8 cellular contexts compared by ENCODE assay signal in genomic region chr16:66517586-66518263, GRCh38. TPM values are rescaled to one million over a fixed set of nuclear protein-coding genes. Genes with fewer than 3 reads are reported as not detected.
DNase-seq lines count a peak whose midpoint lies in the region; ATAC-seq, FAIRE-seq and TF ChIP-seq lines count a peak whose summit lies in the region.

No MANE protein-coding gene starts in this region.

- BruUV-seq in GM12878 (replicated peaks; lab: Mats Ljungman, UMichigan): no TSS peak

- no peaks in the 10 kb centered on the region for H3K9me3 Mint-ChIP-seq in activated CD4-positive, alpha-beta T cell treated with anti-CD3 and anti-CD28 coated beads, Interleukin-2, amount 10 ng/mL, durations not matched to agents 24 days and 14 days
- H3K9me3 Mint-ChIP-seq in mesothelial cell of epicardium (no peaks in the 10 kb centered on the region), glutamatergic neuron (ENCODE audit: unreplicated experiment) (peaks cover 3% of the 10 kb centered on the region)

- H3K4me3 ChIP-seq in GM12878: peak overlapping the region; percentile 11; the same call in 1 of the 2 replicates
- H3K4me3 ChIP-seq in transverse colon: peak overlapping the region in 1 of 4 donors; percentile 37

- H3K4me2 ChIP-seq in GM12878 (ENCODE audit: control insufficient read depth, insufficient read depth): peak overlapping the region; percentile 99

- peaks cover 73% of the 10 kb centered on the region for H3K4me1 Mint-ChIP-seq in activated CD4-positive, alpha-beta T cell treated with anti-CD3 and anti-CD28 coated beads, Interleukin-2, amount 10 ng/mL, durations not matched to agents 24 days and 14 days
- H3K4me1 Mint-ChIP-seq in mesothelial cell of epicardium: peaks cover 9% of the 10 kb centered on the region
- peaks cover 11% of the 10 kb centered on the region for H3K4me1 Mint-ChIP-seq in glutamatergic neuron (ENCODE audit: low read depth, unreplicated experiment)

- WGBS in GM12878 (ENCODE audit: insufficient coverage, insufficient replicate concordance, low lambda C conversion rate, missing lambda C conversion rate): 65% methylated on average over 8 of the region's 8 CpGs
- WGBS in transverse colon (ENCODE audit: low coverage in 1 of 2), 2 donors: 17 to 74% methylated on average over 1 to 8 of the region's 8 CpGs

- SMC1A ChIA-PET in GM12878 (lab: Charles Lee; ENCODE audit: uncharacterized antibody, unreplicated experiment): interaction anchor here (0.8 to 2.5 kb wide), 11 partner anchors 8 to 113 kb away, joined by 3 to 19 read pairs (median 3); partner anchors contain the start of genes CKLF and TK2

- no peaks in the 10 kb centered on the region for H3K9me3 ChIP-seq in GM12878 (replicated peaks; ENCODE audit: control insufficient read depth, insufficient read depth, low read length)
- H3K9me3 ChIP-seq in transverse colon: no peaks in the 10 kb centered on the region

- no peak for DNase-seq in activated CD4-positive, alpha-beta T cell treated with anti-CD3 and anti-CD28 coated beads, Interleukin-2, amount 10 ng/mL, durations not matched to agents 24 days and 14 days
- DNase-seq in activated CD4-positive, alpha-beta T cell treated with anti-CD3 and anti-CD28 coated beads, Interleukin-2, amount 50 U/mL, for 1 hour: no peak
- DNase-seq in GM12878 (ENCODE audit: low read depth, low spot score) (no peak), mesothelial cell of epicardium (ENCODE audit: low spot score in 2 of 2, unreplicated experiment in 2 of 2) (no peak), transverse colon (no peak), NCI-H82 (lab: John Stamatoyannopoulos, UW) (no peak), dedifferentiated amniotic fluid mesenchymal stem cell (ENCODE audit: extremely low spot score) (no peak), glutamatergic neuron (no peak)

- H3K36me3 Mint-ChIP-seq in activated CD4-positive, alpha-beta T cell treated with anti-CD3 and anti-CD28 coated beads, Interleukin-2, amount 10 ng/mL, durations not matched to agents 24 days and 14 days (ENCODE audit: low read depth): peaks cover 12% of the 10 kb centered on the region
- H3K36me3 Mint-ChIP-seq in mesothelial cell of epicardium (peaks cover 26% of the 10 kb centered on the region), glutamatergic neuron (ENCODE audit: unreplicated experiment) (peaks cover 6% of the 10 kb centered on the region)

- no peaks in the 10 kb centered on the region for H4K20me1 ChIP-seq in GM12878 (ENCODE audit: control insufficient read depth, insufficient read depth)

- intact Hi-C loops in activated CD4-positive, alpha-beta T cell treated with anti-CD3 and anti-CD28 coated beads, Interleukin-2, amount 10 ng/mL, durations not matched to agents 24 days and 14 days (cut with micrococcal nuclease): loop anchor here (1.0 to 2.0 kb wide), 3 partner anchors 39 to 355 kb away; no protein-coding TSS in a partner anchor
- intact Hi-C loops in GM12878 (cut with micrococcal nuclease; ENCODE audit: unreplicated experiment) (loop anchor here (2.0 kb wide), 2 partner anchors 35 to 87 kb away; partner anchors contain the start of gene CMTM3), transverse colon (cut with DNase I; ENCODE audit: low total_unique reads) (no loop called here)

- H3K79me2 ChIP-seq in GM12878 (ENCODE audit: control insufficient read depth, insufficient read depth, low read length): no peaks in the 10 kb centered on the region

- H3K27me3 Mint-ChIP-seq in activated CD4-positive, alpha-beta T cell treated with anti-CD3 and anti-CD28 coated beads, Interleukin-2, amount 10 ng/mL, durations not matched to agents 24 days and 14 days: no peaks in the 10 kb centered on the region
- H3K27me3 Mint-ChIP-seq in mesothelial cell of epicardium (ENCODE audit: low read depth) (no peaks in the 10 kb centered on the region), glutamatergic neuron (ENCODE audit: unreplicated experiment) (peaks cover 6% of the 10 kb centered on the region)

- POLR2A ChIA-PET in GM12878 (lab: Charles Lee): interaction anchor here (0.7 to 1.2 kb wide), 3 partner anchors 22 to 44 kb away, joined by 3 to 5 read pairs (median 4); no protein-coding TSS in a partner anchor

- TF ChIP-seq CTCF in GM12878 (IDR thresholded peaks at IDR 0.05 in 2 of 3, conservative IDR thresholded peaks at IDR 0.05 in 1 of 3; ENCODE audit: control insufficient read depth in 2 of 3, extremely low read depth in 1 of 3, insufficient read depth in 1 of 3, low read depth in 3 of 3, low read length in 3 of 3) (no peak), mesothelial cell of epicardium (IDR thresholded peaks at IDR 0.05; ENCODE audit: unreplicated experiment) (no peak), transverse colon (IDR thresholded peaks at IDR 0.05) (no peak), glutamatergic neuron (IDR thresholded peaks at IDR 0.05; ENCODE audit: partially characterized antibody, unreplicated experiment) (no peak)

- in situ Hi-C loops in GM12878 (cut with MboI): no loop called here
- in situ Hi-C loops in transverse colon (cut with MboI; ENCODE audit: low pct_ligation_motif_present in 1 of 4, low pct_unique_long_range_greater_than_20kb in 1 of 4, low sequenced_read_pairs in 3 of 4): no loop called here

- TF ChIP-seq RAD21 in GM12878 (IDR thresholded peaks at IDR 0.05; ENCODE audit: insufficient read depth, low read depth, low read length): no peak

- H3K36me3 ChIP-seq in GM12878 (ENCODE audit: control insufficient read depth in 2 of 2, insufficient read depth in 2 of 2, low read length in 1 of 2) (no peaks in the 10 kb centered on the region; a peak in 1 of 4 replicates), transverse colon (peaks cover 0 to 3% (median 0%) of the 10 kb centered on the region in 4 donors)

- H3K9ac ChIP-seq in GM12878 (ENCODE audit: control insufficient read depth, insufficient read depth, low read length): peak overlapping the region; percentile 65

- no peak overlapping the region for H2AFZ ChIP-seq in GM12878 (ENCODE audit: control insufficient read depth, low read depth, low read length)

- TF ChIP-seq POLR2A in GM12878 (IDR thresholded peaks at IDR 0.05; ENCODE audit: low read depth, low read length) (no peak), transverse colon (IDR thresholded peaks at IDR 0.05) (no peak)

- peak overlapping the region; percentile 89 for H3K4me3 Mint-ChIP-seq in activated CD4-positive, alpha-beta T cell treated with anti-CD3 and anti-CD28 coated beads, Interleukin-2, amount 10 ng/mL, durations not matched to agents 24 days and 14 days
- no peak overlapping the region for H3K4me3 Mint-ChIP-seq in mesothelial cell of epicardium
- no peak overlapping the region for H3K4me3 Mint-ChIP-seq in glutamatergic neuron (ENCODE audit: unreplicated experiment)

- TF ChIP-seq EP300 in GM12878 (IDR thresholded peaks at IDR 0.05; ENCODE audit: borderline replicate concordance in 1 of 2, control insufficient read depth in 1 of 2, low read depth in 2 of 2, low read length in 2 of 2) (no peak), transverse colon (IDR thresholded peaks at IDR 0.05; ENCODE audit: low read depth) (no peak)

- peak overlapping the region; percentile 84 for H3K27ac ChIP-seq in GM12878 (ENCODE audit: control insufficient read depth, insufficient read depth)
- peak overlapping the region; percentile 97 to 99 (median 98) for H3K27ac ChIP-seq in transverse colon

- RAD21 ChIA-PET in GM12878 (lab: Charles Lee; ENCODE audit: unreplicated experiment): interaction anchor here (0.8 to 1.7 kb wide), 6 partner anchors 9 to 111 kb away, joined by 3 to 8 read pairs (median 4); partner anchors contain the start of gene CKLF

- H3K27ac Mint-ChIP-seq in activated CD4-positive, alpha-beta T cell treated with anti-CD3 and anti-CD28 coated beads, Interleukin-2, amount 10 ng/mL, durations not matched to agents 24 days and 14 days: peak overlapping the region; percentile 99
- H3K27ac Mint-ChIP-seq in mesothelial cell of epicardium (peak overlapping the region; percentile 94), glutamatergic neuron (ENCODE audit: unreplicated experiment) (no peak overlapping the region)

- H3K27me3 ChIP-seq in GM12878 (replicated peaks in 1 of 2; ENCODE audit: control insufficient read depth in 2 of 2, insufficient read depth in 2 of 2, low read length in 1 of 2) (no peaks in the 10 kb centered on the region), transverse colon (no peaks in the 10 kb centered on the region)

- CTCF ChIA-PET in GM12878 (lab: Yijun Ruan, JAX): interaction anchor here (0.9 to 1.7 kb wide), 6 partner anchors 34 to 91 kb away, joined by 3 to 6 read pairs (median 4); partner anchors contain the start of gene CKLF

- H3K4me1 ChIP-seq in GM12878 (ENCODE audit: control insufficient read depth, insufficient read depth, low read length) (peaks cover 57% of the 10 kb centered on the region), transverse colon (peaks cover 36 to 69% (median 38%) of the 10 kb centered on the region in 4 donors)

- no peak for FAIRE-seq in GM12878 (lab: Jason Lieb, UNC)

- no peak for ATAC-seq in GM12878

RNA-seq across cellular contexts. Expression of gene TK2, which starts 32.2 kb away (rescaled TPM):
- total RNA-seq in activated CD4-positive, alpha-beta T cell treated with anti-CD3 and anti-CD28 coated beads, Interleukin-2, amount 10 ng/mL, durations not matched to agents 24 days and 14 days: 5.8 and 6.7 TPM in 2 replicates
- total RNA-seq in GM12878 (2013; cell fraction: nucleolus; rRNA removed): 8.2 and 8.6 TPM in 2 replicates
- 2.5 and 4.6 TPM in 2 replicates for total RNA-seq in GM12878 (2014; rRNA removed)
- 2.8 and 3.5 TPM in 2 replicates for total RNA-seq in GM12878 (2014; rRNA removed; fragmentation: Illumina TruSeq; extraction: Trizol)
- 3.4 and 3.5 TPM in 2 replicates for total RNA-seq in GM12878 (2021)
- polyA plus RNA-seq in GM12878 (2011; ENCODE audit: low read depth): 2.8 TPM
- 12.4 and 16.1 TPM in 2 replicates for polyA plus RNA-seq in GM12878 (2011; rRNA removed)
- polyA plus RNA-seq in GM12878 (2011; cell fraction: cytosol; rRNA removed): 9.7 and 10.5 TPM in 2 replicates
- 24.8 and 27.5 TPM in 2 replicates for polyA plus RNA-seq in GM12878 (2011; cell fraction: nucleus; rRNA removed)
- polyA plus RNA-seq in GM12878 (2012): 4.2 and 4.6 TPM in 2 replicates
- 2.6 and 4.5 TPM in 2 replicates for polyA plus RNA-seq in GM12878 (2014; fragmentation: Illumina TruSeq; extraction: Trizol)
- polyA plus RNA-seq in GM12878 (2014; fragmentation: Nextera tagmentation; extraction: Ambion mirVana): 1 to 10 TPM; 1.3 TPM
- polyA plus RNA-seq in GM12878 (2014; rRNA removed): 3.2 and 4.0 TPM in 2 replicates
- polyA plus RNA-seq in GM12878 (2016; fragmentation: Nextera tagmentation; extraction: Ambion mirVana): 1 to 10 TPM; 3.3 to 5.1 TPM
- polyA minus RNA-seq in GM12878 (2011; rRNA and poly(A)+ RNA removed): 13.9 and 19.0 TPM in 2 replicates
- polyA minus RNA-seq in GM12878 (2011; cell fraction: cytosol; rRNA and poly(A)+ RNA removed): 1.5 and 4.0 TPM in 2 replicates
- polyA minus RNA-seq in GM12878 (2011; cell fraction: nucleus; rRNA and poly(A)+ RNA removed): 6.3 and 9.0 TPM in 2 replicates
- total RNA-seq in mesothelial cell of epicardium: 24.9 to 28.8 TPM (median 28.5 TPM) in 3 replicates
- 10 to 100 TPM; 15.7 to 20.6 (median 16.6) TPM for total RNA-seq in transverse colon
- 4.5 TPM for total RNA-seq in glutamatergic neuron (ENCODE audit: unreplicated experiment)

RNA-seq across cellular contexts. Expression of gene CKLF, which starts 34.7 kb away (rescaled TPM):
- 145 and 146 TPM in 2 replicates for total RNA-seq in activated CD4-positive, alpha-beta T cell treated with anti-CD3 and anti-CD28 coated beads, Interleukin-2, amount 10 ng/mL, durations not matched to agents 24 days and 14 days
- total RNA-seq in GM12878 (2013; cell fraction: nucleolus; rRNA removed): 15.8 and 18.7 TPM in 2 replicates
- 56.8 and 61.6 TPM in 2 replicates for total RNA-seq in GM12878 (2014; rRNA removed)
- total RNA-seq in GM12878 (2014; rRNA removed; fragmentation: Illumina TruSeq; extraction: Trizol): 46.7 and 47.1 TPM in 2 replicates
- 40.1 and 40.8 TPM in 2 replicates for total RNA-seq in GM12878 (2021)
- polyA plus RNA-seq in GM12878 (2011; ENCODE audit: low read depth): 41.0 TPM
- 117 and 152 TPM in 2 replicates for polyA plus RNA-seq in GM12878 (2011; rRNA removed)
- polyA plus RNA-seq in GM12878 (2011; cell fraction: cytosol; rRNA removed): 213 and 224 TPM in 2 replicates
- 81.0 and 88.5 TPM in 2 replicates for polyA plus RNA-seq in GM12878 (2011; cell fraction: nucleus; rRNA removed)
- 46.6 and 59.5 TPM in 2 replicates for polyA plus RNA-seq in GM12878 (2012)
- polyA plus RNA-seq in GM12878 (2014; fragmentation: Illumina TruSeq; extraction: Trizol): 24.0 and 60.0 TPM in 2 replicates
- 100 to 1,000 TPM; 181 to 193 TPM for polyA plus RNA-seq in GM12878 (2014; fragmentation: Nextera tagmentation; extraction: Ambion mirVana)
- polyA plus RNA-seq in GM12878 (2014; rRNA removed): 75.6 and 80.0 TPM in 2 replicates
- 100 to 1,000 TPM; 142 to 143 TPM for polyA plus RNA-seq in GM12878 (2016; fragmentation: Nextera tagmentation; extraction: Ambion mirVana)
- polyA minus RNA-seq in GM12878 (2011; rRNA and poly(A)+ RNA removed): 46.0 and 47.9 TPM in 2 replicates
- 18.3 and 23.1 TPM in 2 replicates for polyA minus RNA-seq in GM12878 (2011; cell fraction: cytosol; rRNA and poly(A)+ RNA removed)
- polyA minus RNA-seq in GM12878 (2011; cell fraction: nucleus; rRNA and poly(A)+ RNA removed): 11.4 and 13.1 TPM in 2 replicates
- 28.9 to 33.2 TPM (median 31.1 TPM) in 3 replicates for total RNA-seq in mesothelial cell of epicardium
- total RNA-seq in transverse colon: 100 to 1,000 TPM in 1 of 4 donors, 10 to 100 TPM in 3; 25.3 to 108 (median 39.1) TPM
- 17.9 TPM for total RNA-seq in glutamatergic neuron (ENCODE audit: unreplicated experiment)

RNA-seq across cellular contexts. Expression of gene CMTM1, which starts 48.5 kb away (rescaled TPM):
- total RNA-seq in activated CD4-positive, alpha-beta T cell treated with anti-CD3 and anti-CD28 coated beads, Interleukin-2, amount 10 ng/mL, durations not matched to agents 24 days and 14 days: 12.2 and 13.6 TPM in 2 replicates
- total RNA-seq in GM12878 (2013; cell fraction: nucleolus; rRNA removed): 3.7 and 4.3 TPM in 2 replicates
- total RNA-seq in GM12878 (2014; rRNA removed) (0.60 and 1.8 TPM in 2 replicates), GM12878 (2014; rRNA removed; fragmentation: Illumina TruSeq; extraction: Trizol) (0.67 and 0.69 TPM in 2 replicates), GM12878 (2021) (3.0 TPM in 2 replicates), mesothelial cell of epicardium (10.0 to 10.3 TPM (median 10.2 TPM) in 3 replicates), transverse colon (10 to 100 TPM in 1 of 4 donors, 1 to 10 TPM in 2, not detected in 1; 2.0 to 34.2 (median 4.0) TPM), glutamatergic neuron (ENCODE audit: unreplicated experiment) (5.0 TPM)
- polyA plus RNA-seq in GM12878 (2011; ENCODE audit: low read depth): not detected
- polyA plus RNA-seq in GM12878 (2011; rRNA removed) (0.65 and 1.2 TPM in 2 replicates), GM12878 (2014; fragmentation: Illumina TruSeq; extraction: Trizol) (0.09 TPM in 1 of 2 replicates, not detected in the other), GM12878 (2014; fragmentation: Nextera tagmentation; extraction: Ambion mirVana) (not detected), GM12878 (2014; rRNA removed) (1.00 and 1.3 TPM in 2 replicates), GM12878 (2016; fragmentation: Nextera tagmentation; extraction: Ambion mirVana) (1 to 10 TPM; 1.6 to 1.7 TPM)
- polyA plus RNA-seq in GM12878 (2011; cell fraction: cytosol; rRNA removed): 2.1 and 2.9 TPM in 2 replicates
- polyA plus RNA-seq in GM12878 (2011; cell fraction: nucleus; rRNA removed): 2.5 and 4.3 TPM in 2 replicates
- polyA plus RNA-seq in GM12878 (2012): 0.41 and 0.51 TPM in 2 replicates
- polyA minus RNA-seq in GM12878 (2011; rRNA and poly(A)+ RNA removed): 0.80 and 1.9 TPM in 2 replicates
- 1.2 and 1.5 TPM in 2 replicates for polyA minus RNA-seq in GM12878 (2011; cell fraction: cytosol; rRNA and poly(A)+ RNA removed)
- 2.3 and 6.2 TPM in 2 replicates for polyA minus RNA-seq in GM12878 (2011; cell fraction: nucleus; rRNA and poly(A)+ RNA removed)
